8 cellular contexts compared by ENCODE assay signal in genomic region chr1:78044796-78045599, GRCh38. TPM values are rescaled to one million over a fixed set of nuclear protein-coding genes. Genes with fewer than 3 reads are reported as not detected.
DNase-seq lines count a peak whose midpoint lies in the region; ATAC-seq and TF ChIP-seq lines count a peak whose summit lies in the region.

No MANE protein-coding gene starts in this region.

- no peaks in the 10 kb centered on the region for H3K79me2 ChIP-seq in ACC112 (ENCODE audit: control insufficient read depth, insufficient read depth, low read length, unreplicated experiment)

- H3K36me3 ChIP-seq in ACC112 (ENCODE audit: insufficient read depth, low read length) (no peaks in the 10 kb centered on the region), HUES6 (ENCODE audit: control insufficient read depth, insufficient read depth, low read length) (no peaks in the 10 kb centered on the region)

- DNase-seq in epithelial cell of proximal tubule (ENCODE audit: low read depth) (no peak), GF-D8 (lab: John Stamatoyannopoulos, UW) (no peak), OCI-M2 (lab: John Stamatoyannopoulos, UW; ENCODE audit: unreplicated experiment) (no peak), islet precursor cell (no peak)
- no peak for DNase-seq in natural killer cell treated with Interleukin-12 subunit alpha and Interleukin-12 subunit beta and Interleukin-15 and Interleukin-18, amount 100 ng/mL, for 72 hours (ENCODE audit: low spot score)

- peak overlapping the region; percentile 75 for H3K9ac ChIP-seq in HUES6 (ENCODE audit: low read length)

- H3K4me1 ChIP-seq in ACC112 (ENCODE audit: control insufficient read depth, insufficient read depth, low read length, unreplicated experiment) (no peaks in the 10 kb centered on the region), HUES6 (ENCODE audit: control insufficient read depth, insufficient read depth, low read length) (peaks cover 21% of the 10 kb centered on the region)

- H3K27me3 ChIP-seq in ACC112 (ENCODE audit: insufficient read depth, low read length) (peaks cover 31% of the 10 kb centered on the region), HUES6 (ENCODE audit: control insufficient read depth, insufficient read depth, low read length) (peaks cover 52% of the 10 kb centered on the region)

- H3K36me3 Mint-ChIP-seq in natural killer cell treated with Interleukin-12 subunit alpha and Interleukin-12 subunit beta and Interleukin-15 and Interleukin-18, amount 100 ng/mL, for 72 hours: no peaks in the 10 kb centered on the region

- H3K9me3 ChIP-seq in HUES6 (ENCODE audit: control insufficient read depth, insufficient read depth, low read depth, low read length): no peaks in the 10 kb centered on the region

- H3K27ac Mint-ChIP-seq in natural killer cell treated with Interleukin-12 subunit alpha and Interleukin-12 subunit beta and Interleukin-15 and Interleukin-18, amount 100 ng/mL, for 72 hours: no peak overlapping the region

- H3K9me3 Mint-ChIP-seq in natural killer cell treated with Interleukin-12 subunit alpha and Interleukin-12 subunit beta and Interleukin-15 and Interleukin-18, amount 100 ng/mL, for 72 hours: no peaks in the 10 kb centered on the region

- H3K27ac ChIP-seq in ACC112 (ENCODE audit: low read depth, low read length): no peak overlapping the region
- H3K27ac ChIP-seq in HUES6 (ENCODE audit: low read depth, low read length): no peak overlapping the region

- no peak overlapping the region for H2AFZ ChIP-seq in ACC112 (ENCODE audit: low read length, unreplicated experiment)

- peaks cover 39 to 46% of the 10 kb centered on the region in 2 donors for H3K27me3 Mint-ChIP-seq in natural killer cell treated with Interleukin-12 subunit alpha and Interleukin-12 subunit beta and Interleukin-15 and Interleukin-18, amount 100 ng/mL, for 72 hours

- ATAC-seq in natural killer cell treated with Interleukin-12 subunit alpha and Interleukin-12 subunit beta and Interleukin-15 and Interleukin-18, amount 100 ng/mL, for 72 hours: no peak
- ATAC-seq in HG02798 (IDR thresholded peaks at IDR 0.05; ENCODE audit: poor library complexity, unreplicated experiment): no peak

- H3K4me3 ChIP-seq in ACC112 (ENCODE audit: low read depth, low read length) (peak overlapping the region; percentile 82), HUES6 (ENCODE audit: low read depth, low read length) (peak overlapping the region; percentile 81), epithelial cell of proximal tubule (ENCODE audit: low read depth, low read length) (peak overlapping the region; percentile 63)

- H3K4me3 Mint-ChIP-seq in natural killer cell treated with Interleukin-12 subunit alpha and Interleukin-12 subunit beta and Interleukin-15 and Interleukin-18, amount 100 ng/mL, for 72 hours: peak overlapping the region; percentile 57

- no peak for TF ChIP-seq CTCF in epithelial cell of proximal tubule (conservative IDR thresholded peaks at IDR 0.05; ENCODE audit: low read depth, low read length)

- H3K4me1 Mint-ChIP-seq in natural killer cell treated with Interleukin-12 subunit alpha and Interleukin-12 subunit beta and Interleukin-15 and Interleukin-18, amount 100 ng/mL, for 72 hours (ENCODE audit: low read depth in 2 of 2): peaks cover 18 to 21% of the 10 kb centered on the region in 2 donors

RNA-seq across cellular contexts. Expression of gene GIPC2, which starts 0.8 kb away (rescaled TPM):
- total RNA-seq in epithelial cell of proximal tubule: 1.4 and 1.5 TPM in 2 replicates
- total RNA-seq in natural killer cell treated with Interleukin-12 subunit alpha and Interleukin-12 subunit beta and Interleukin-15 and Interleukin-18, amount 100 ng/mL, for 72 hours: not detected

RNA-seq across cellular contexts. Expression of gene DNAJB4, which starts 40.3 kb away (rescaled TPM):
- 3.6 and 10.9 TPM in 2 replicates for total RNA-seq in epithelial cell of proximal tubule
- total RNA-seq in natural killer cell treated with Interleukin-12 subunit alpha and Interleukin-12 subunit beta and Interleukin-15 and Interleukin-18, amount 100 ng/mL, for 72 hours: 10 to 100 TPM in 1 of 2 donors, 1 to 10 TPM in 1; 8.9 to 13.2 TPM
